ENCODE assay signal across 1 cellular context in genomic region chr3:188191460-188191859, GRCh38.
TF ChIP-seq lines count a peak whose summit lies in the region.

No MANE protein-coding gene starts in this region.

TF ChIP-seq in IMR-90, 13 proteins besides CTCF, POLR2A, EP300 and RAD21 (continued from another document):
- TF ChIP-seq ELK1 (IDR thresholded peaks at IDR 0.05; ENCODE audit: borderline replicate concordance, low read depth, low read length): no peak
- TF ChIP-seq MAFK (IDR thresholded peaks at IDR 0.05; ENCODE audit: low read depth, low read length): no peak
- no peak for TF ChIP-seq RCOR1 (IDR thresholded peaks at IDR 0.05; ENCODE audit: insufficient replicate concordance, low read length)
- no peak for TF ChIP-seq CHD1 (IDR thresholded peaks at IDR 0.05; ENCODE audit: low read depth, low read length)
